In genomic region chr5:88128813-88129212, GRCh38 we compare ENCODE assay signal across 32 cellular contexts.
"Had no signal": no experiment of that assay in that cellular context is flagged by ENCODE, and none has a peak within 500 bp of the region (broad histone marks: within the 10 kb centered on the region; RNA-seq: fewer than 3 reads in every experiment).

No MANE protein-coding gene starts in this region.

- H3K36me3 ChIP-seq: adrenal gland, brain microvascular endothelial cell, breast epithelium had no signal

- DNase-seq: activated B cell treated with CpG ODN at 0.5 μM for 24 hours; activated CD4-positive, alpha-beta memory T cell treated with anti-CD3 and anti-CD28 coated beads for 36 hours; activated CD4-positive, alpha-beta T cell treated with anti-CD3 and anti-CD28 coated beads for 4 hours; activated CD4-positive, alpha-beta T cell treated with anti-CD3 and anti-CD28 coated beads, Interleukin-2, amount 10 ng/mL, durations not matched to agents 24 days and 14 days; activated CD4-positive, alpha-beta T cell treated with anti-CD3 and anti-CD28 coated beads, Interleukin-2, amount 50 U/mL, for 1 hour; activated CD4-positive, alpha-beta T cell treated with anti-CD3 and anti-CD28 coated beads, Interleukin-2, amount 50 U/mL, for 4 hours; activated CD4-positive, CD25-positive, alpha-beta regulatory T cell treated with anti-CD3 and anti-CD28 coated beads, Interleukin-2, amount 50 U/mL, for 72 hours; activated CD8-positive, alpha-beta memory T cell treated with anti-CD3 and anti-CD28 coated beads, Interleukin-2, amount 50 U/mL, for 4 hours; activated CD8-positive, alpha-beta T cell treated with anti-CD3 and anti-CD28 coated beads for 36 hours; activated effector memory CD4-positive, alpha-beta T cell treated with anti-CD3 and anti-CD28 coated beads, Interleukin-2, amount 50 U/mL, for 16 hours; activated gamma-delta T cell treated with Interleukin-2 at 50 U/mL for 16 hours; activated naive CD4-positive, alpha-beta T cell; activated naive CD4-positive, alpha-beta T cell treated with anti-CD3 and anti-CD28 coated beads for 36 hours; activated naive CD4-positive, alpha-beta T cell treated with anti-CD3 and anti-CD28 coated beads, Interleukin-2, amount 50 U/mL, for 16 hours; activated naive CD8-positive, alpha-beta T cell treated with anti-CD3 and anti-CD28 coated beads for 36 hours; activated T-cell treated with anti-CD3 and anti-CD28 coated beads for 4 hours; activated T-cell treated with anti-CD3 and anti-CD28 coated beads, Interleukin-2, amount 50 U/mL, for 1 hour; activated T-cell treated with anti-CD3 and anti-CD28 coated beads, Interleukin-2, amount 50 U/mL, for 4 hours; activated T-cell treated with anti-CD3 and anti-CD28 coated beads, Interleukin-2, amount 50 U/mL, for 72 hours; adrenal gland; amniotic stem cell; aorta; body of pancreas; brain microvascular endothelial cell; central memory CD4-positive, alpha-beta T cell; T-helper 1 cell; T-helper 2 cell; T-helper 9 cell had no signal

- H3K27ac ChIP-seq: adrenal gland, body of pancreas, brain microvascular endothelial cell, breast epithelium, VCaP had no signal

- ATAC-seq: activated CD8-positive, alpha-beta T cell treated with anti-CD3 and anti-CD28 coated beads for 36 hours; activated naive CD4-positive, alpha-beta T cell treated with anti-CD3 and anti-CD28 coated beads, Interleukin-2, amount 50 U/mL, for 72 hours; activated T-cell treated with anti-CD3 and anti-CD28 coated beads, Interleukin-2, amount 50 U/mL, for 4 hours; activated T-cell treated with anti-CD3 and anti-CD28 coated beads, Interleukin-2, amount 50 U/mL, for 72 hours; activated T-helper 17 cell treated with anti-CD3 and anti-CD28 coated beads, Interleukin-2, amount 50 U/mL, for 72 hours; body of pancreas had no signal

- H3K4me3 ChIP-seq: adrenal gland, body of pancreas, breast epithelium had no signal

- H3K4me1 ChIP-seq: adrenal gland, body of pancreas, breast epithelium had no signal

- H3K27me3 ChIP-seq: adrenal gland, brain microvascular endothelial cell had no signal
